ENCODE assay signal across 8 cellular contexts in genomic region chr12:57740656-57741412, GRCh38. TPM values are rescaled to one million over a fixed set of nuclear protein-coding genes. Genes with fewer than 3 reads are reported as not detected.
DNase-seq lines count a peak whose midpoint lies in the region; ATAC-seq and TF ChIP-seq lines count a peak whose summit lies in the region.

No MANE protein-coding gene starts in this region.

- peaks cover 53% of the 10 kb centered on the region for H3K4me1 Mint-ChIP-seq in activated B cell treated with CpG ODN at 0.5 μM for 24 hours

- H3K27me3 Mint-ChIP-seq in activated B cell treated with CpG ODN at 0.5 μM for 24 hours = no peaks in the 10 kb centered on the region

- no peaks in the 10 kb centered on the region for H3K9me3 Mint-ChIP-seq in activated B cell treated with CpG ODN at 0.5 μM for 24 hours

- DNase-seq in DMS53 (lab: John Stamatoyannopoulos, UW) = peak; percentile 56
- no peak for DNase-seq in DMS53 treated with DMSO at 0.1 percent for 48 hours (lab: John Stamatoyannopoulos, UW; ENCODE audit: unreplicated experiment)
- DNase-seq in activated B cell treated with CpG ODN at 0.5 μM for 24 hours = no peak
- peak; percentile 52 to 59 for DNase-seq in stimulated activated CD8-positive, alpha-beta memory T cell treated with anti-CD3 and anti-CD28 coated beads, Interleukin-2, amount 100 ng/mL, for 48 hours (ENCODE audit: low read depth in 2 of 2)

- peak overlapping the region; percentile 90 for H3K27ac Mint-ChIP-seq in activated B cell treated with CpG ODN at 0.5 μM for 24 hours

- peaks cover 29 to 46% of the 10 kb centered on the region in 2 donors for H3K27me3 ChIP-seq in duodenal mucosa (ENCODE audit: control insufficient read depth in 1 of 2, insufficient read depth in 2 of 2, low read length in 2 of 2)

- H3K36me3 Mint-ChIP-seq in activated B cell treated with CpG ODN at 0.5 μM for 24 hours (ENCODE audit: low read depth) = peaks cover 20% of the 10 kb centered on the region

- intact Hi-C loops in activated B cell treated with CpG ODN at 0.5 μM for 24 hours (cut with micrococcal nuclease) = loop anchor here (5.0 kb wide), 1 partner anchor 284 kb away; the partner anchor contains the start of genes GLI1 and INHBE

- POLR2A ChIA-PET in activated B cell treated with CpG ODN at 0.5 μM for 24 hours (lab: Charles Lee) = interaction anchor here (0.6 to 1.8 kb wide), 3 partner anchors 7 to 16 kb away, joined by 3 to 11 read pairs (median 6); no protein-coding TSS in a partner anchor

- peak overlapping the region in 1 of 2 donors; percentile 51 for H3K9ac ChIP-seq in duodenal mucosa (ENCODE audit: low read depth in 1 of 2, low read length in 2 of 2)

- H3K4me1 ChIP-seq in duodenal mucosa (ENCODE audit: control insufficient read depth in 1 of 2, insufficient read depth in 2 of 2, low read length in 2 of 2) = peaks cover 10 to 35% of the 10 kb centered on the region in 2 donors

- H3K4me3 ChIP-seq in duodenal mucosa (ENCODE audit: low read depth in 1 of 2, low read length in 2 of 2) = peak overlapping the region; percentile 51 to 73

- CTCF ChIA-PET in activated B cell treated with CpG ODN at 0.5 μM for 24 hours (lab: Charles Lee) = interaction anchor here (0.6 to 1.4 kb wide), 6 partner anchors 19 to 158 kb away, joined by 3 to 8 read pairs (median 3); no protein-coding TSS in a partner anchor

- no peak for TF ChIP-seq CTCF in activated B cell treated with CpG ODN at 0.5 μM for 24 hours (IDR thresholded peaks at IDR 0.05)

- peak; percentile 46 for ATAC-seq in HG03139 (IDR thresholded peaks at IDR 0.05; ENCODE audit: unreplicated experiment)
- ATAC-seq in activated B cell treated with CpG ODN at 0.5 μM for 24 hours (ENCODE audit: low read depth) = peak; percentile 25
- no peak for ATAC-seq in SK-N-SH treated with all-trans-retinoic acid at 6 μM for 48 hours
- ATAC-seq in HG03025 (IDR thresholded peaks at IDR 0.05; ENCODE audit: low FRiP score, unreplicated experiment) = no peak

- H3K9me3 ChIP-seq in duodenal mucosa (ENCODE audit: control insufficient read depth in 1 of 2, low read length in 2 of 2) = no peaks in the 10 kb centered on the region

- H3K36me3 ChIP-seq in duodenal mucosa (ENCODE audit: control insufficient read depth in 1 of 2, insufficient read depth in 2 of 2, low read length in 2 of 2) = no peaks in the 10 kb centered on the region

- H3K27ac ChIP-seq in duodenal mucosa (ENCODE audit: low read depth, low read length) = no peak overlapping the region

- peak overlapping the region; percentile 88 for H3K4me3 Mint-ChIP-seq in activated B cell treated with CpG ODN at 0.5 μM for 24 hours

TF ChIP-seq in SK-N-SH treated with all-trans-retinoic acid at 6 μM for 48 hours, 23 proteins besides CTCF, POLR2A, EP300 and RAD21:
- no peak for TF ChIP-seq BACH2 (CRISPR knock-in tag; IDR thresholded peaks at IDR 0.05; ENCODE audit: borderline replicate concordance)
- no peak for TF ChIP-seq RARB (CRISPR knock-in tag; IDR thresholded peaks at IDR 0.05)
- TF ChIP-seq TOX (CRISPR knock-in tag; IDR thresholded peaks at IDR 0.05; ENCODE audit: borderline replicate concordance) = no peak
- TF ChIP-seq ZNF70 (CRISPR knock-in tag; IDR thresholded peaks at IDR 0.05) = no peak
- TF ChIP-seq ZNF565 (CRISPR knock-in tag; conservative IDR thresholded peaks at IDR 0.05; ENCODE audit: low read depth) = no peak
- TF ChIP-seq ISL1 (CRISPR knock-in tag; IDR thresholded peaks at IDR 0.05) = no peak
- TF ChIP-seq OSR1 (CRISPR knock-in tag; IDR thresholded peaks at IDR 0.05) = no peak
- TF ChIP-seq, protein P1, sequence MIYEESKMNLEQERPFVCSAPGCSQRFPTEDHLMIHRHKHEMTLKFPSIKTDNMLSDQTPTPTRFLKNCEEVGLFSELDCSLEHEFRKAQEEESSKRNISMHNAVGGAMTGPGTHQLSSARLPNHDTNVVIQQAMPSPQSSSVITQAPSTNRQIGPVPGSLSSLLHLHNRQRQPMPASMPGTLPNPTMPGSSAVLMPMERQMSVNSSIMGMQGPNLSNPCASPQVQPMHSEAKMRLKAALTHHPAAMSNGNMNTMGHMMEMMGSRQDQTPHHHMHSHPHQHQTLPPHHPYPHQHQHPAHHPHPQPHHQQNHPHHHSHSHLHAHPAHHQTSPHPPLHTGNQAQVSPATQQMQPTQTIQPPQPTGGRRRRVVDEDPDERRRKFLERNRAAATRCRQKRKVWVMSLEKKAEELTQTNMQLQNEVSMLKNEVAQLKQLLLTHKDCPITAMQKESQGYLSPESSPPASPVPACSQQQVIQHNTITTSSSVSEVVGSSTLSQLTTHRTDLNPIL (CRISPR knock-in tag; IDR thresholded peaks at IDR 0.05; ENCODE audit: low read depth) = no peak
- TF ChIP-seq ZFP30 (CRISPR knock-in tag; IDR thresholded peaks at IDR 0.05) = no peak
- no peak for TF ChIP-seq ARNTL (CRISPR knock-in tag; IDR thresholded peaks at IDR 0.05; ENCODE audit: borderline replicate concordance, low read depth)
- no peak for TF ChIP-seq SNAI2 (CRISPR knock-in tag; IDR thresholded peaks at IDR 0.05)
- no peak for TF ChIP-seq POU6F1 (CRISPR knock-in tag; IDR thresholded peaks at IDR 0.05; ENCODE audit: borderline replicate concordance, low read depth)
- no peak for TF ChIP-seq ESRRG (CRISPR knock-in tag; IDR thresholded peaks at IDR 0.05)
- TF ChIP-seq GLIS3 (CRISPR knock-in tag; IDR thresholded peaks at IDR 0.05) = no peak
- TF ChIP-seq CSRNP3 (CRISPR knock-in tag; IDR thresholded peaks at IDR 0.05) = no peak
- TF ChIP-seq, protein P2, sequence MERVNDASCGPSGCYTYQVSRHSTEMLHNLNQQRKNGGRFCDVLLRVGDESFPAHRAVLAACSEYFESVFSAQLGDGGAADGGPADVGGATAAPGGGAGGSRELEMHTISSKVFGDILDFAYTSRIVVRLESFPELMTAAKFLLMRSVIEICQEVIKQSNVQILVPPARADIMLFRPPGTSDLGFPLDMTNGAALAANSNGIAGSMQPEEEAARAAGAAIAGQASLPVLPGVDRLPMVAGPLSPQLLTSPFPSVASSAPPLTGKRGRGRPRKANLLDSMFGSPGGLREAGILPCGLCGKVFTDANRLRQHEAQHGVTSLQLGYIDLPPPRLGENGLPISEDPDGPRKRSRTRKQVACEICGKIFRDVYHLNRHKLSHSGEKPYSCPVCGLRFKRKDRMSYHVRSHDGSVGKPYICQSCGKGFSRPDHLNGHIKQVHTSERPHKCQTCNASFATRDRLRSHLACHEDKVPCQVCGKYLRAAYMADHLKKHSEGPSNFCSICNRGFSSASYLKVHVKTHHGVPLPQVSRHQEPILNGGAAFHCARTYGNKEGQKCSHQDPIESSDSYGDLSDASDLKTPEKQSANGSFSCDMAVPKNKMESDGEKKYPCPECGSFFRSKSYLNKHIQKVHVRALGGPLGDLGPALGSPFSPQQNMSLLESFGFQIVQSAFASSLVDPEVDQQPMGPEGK (CRISPR knock-in tag; IDR thresholded peaks at IDR 0.05; ENCODE audit: borderline replicate concordance) = no peak
- TF ChIP-seq CSDC2 (CRISPR knock-in tag; IDR thresholded peaks at IDR 0.05) = no peak
- TF ChIP-seq PPARA (CRISPR knock-in tag; IDR thresholded peaks at IDR 0.05; ENCODE audit: borderline replicate concordance) = no peak
- TF ChIP-seq ZNF8 (CRISPR knock-in tag; IDR thresholded peaks at IDR 0.05) = no peak
TF ChIP-seq in SK-N-SH treated with all-trans-retinoic acid at 6 μM for 48 hours: peak in this region for 0.

RNA-seq across cellular contexts. Expression of gene AGAP2, which starts 2.3 kb away (rescaled TPM):
- 17.5 and 18.5 TPM in 2 replicates for total RNA-seq in activated B cell treated with CpG ODN at 0.5 μM for 24 hours

RNA-seq across cellular contexts. Expression of gene TSPAN31, which starts 4.0 kb away (rescaled TPM):
- total RNA-seq in activated B cell treated with CpG ODN at 0.5 μM for 24 hours = 35.8 and 37.6 TPM in 2 replicates

RNA-seq across cellular contexts. Expression of gene CDK4, which starts 11.3 kb away (rescaled TPM):
- total RNA-seq in activated B cell treated with CpG ODN at 0.5 μM for 24 hours = 95.7 and 95.9 TPM in 2 replicates

RNA-seq across cellular contexts. Expression of gene MARCHF9, which starts 14.1 kb away (rescaled TPM):
- total RNA-seq in activated B cell treated with CpG ODN at 0.5 μM for 24 hours = 54.1 and 58.2 TPM in 2 replicates

RNA-seq across cellular contexts. Expression of gene CYP27B1, which starts 26.0 kb away (rescaled TPM):
- 2.4 and 2.5 TPM in 2 replicates for total RNA-seq in activated B cell treated with CpG ODN at 0.5 μM for 24 hours

Comparison
In these comparisons a context has a peak if more than half of its experiments do, and no peak if none do; other contexts are left out.
1. DNase-seq: peak in DMS53 (single experiment) and stimulated activated CD8-positive, alpha-beta memory T cell treated with anti-CD3 and anti-CD28 coated beads, Interleukin-2, amount 100 ng/mL, for 48 hours (2 of 2); none in DMS53 treated with DMSO at 0.1 percent for 48 hours (single experiment) and activated B cell treated with CpG ODN at 0.5 μM for 24 hours (single experiment).
2. ATAC-seq: peak in HG03139 (single experiment) and activated B cell treated with CpG ODN at 0.5 μM for 24 hours (single experiment); none in SK-N-SH treated with all-trans-retinoic acid at 6 μM for 48 hours (single experiment) and HG03025 (single experiment).